20 cellular contexts compared by ENCODE assay signal in the genomic region with DNA sequence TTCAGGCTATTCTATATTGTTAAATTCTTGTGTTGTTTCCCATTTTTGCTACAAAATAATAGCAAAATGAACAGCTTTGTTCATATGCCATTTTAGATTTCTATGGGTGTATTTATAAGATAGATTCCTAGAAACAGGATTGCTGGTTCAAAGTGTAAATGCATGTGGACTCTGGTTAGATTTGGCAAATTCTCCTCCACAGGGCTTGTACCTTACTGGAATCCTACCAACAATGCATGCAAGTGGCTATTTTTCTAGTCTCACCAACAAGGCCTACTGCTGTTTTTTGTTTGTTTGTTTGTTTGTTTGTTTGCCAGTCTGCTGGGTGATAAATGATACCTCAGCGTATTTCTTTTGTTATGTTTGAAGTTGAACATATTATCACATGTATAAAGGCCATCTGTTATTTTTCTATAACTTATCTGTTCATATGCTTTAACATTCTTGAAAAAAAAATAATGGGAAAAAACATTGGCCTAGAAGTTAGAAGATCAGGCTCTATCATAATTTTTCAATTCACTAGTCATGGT.
DNase-seq lines count a peak whose midpoint lies in the region; ATAC-seq, FAIRE-seq and TF ChIP-seq lines count a peak whose summit lies in the region.
"Had no signal": no experiment of that assay in that cellular context is flagged by ENCODE, and none has a peak within 500 bp of the region (broad histone marks: within the 10 kb centered on the region; RNA-seq: fewer than 3 reads in every experiment).

No MANE protein-coding gene starts in this region.

- H3K18ac ChIP-seq in IMR-90 (ENCODE audit: low read depth, low read length), result no peak overlapping the region

- H3K27me3 ChIP-seq in IMR-90 (ENCODE audit: control insufficient read depth, insufficient read depth, low read length) (no peaks in the 10 kb centered on the region), GM12878 (replicated peaks in 1 of 2; ENCODE audit: control insufficient read depth in 2 of 2, insufficient read depth in 2 of 2, low read length in 1 of 2) (no peaks in the 10 kb centered on the region), HepG2 (ENCODE audit: control insufficient read depth in 1 of 2, insufficient read depth in 2 of 2, low read length in 2 of 2) (no peaks in the 10 kb centered on the region)
- H3K27me3 ChIP-seq: BLaER1 had no signal

- H4K5ac ChIP-seq in IMR-90 (ENCODE audit: low read depth, low read length), result no peak overlapping the region

- in situ Hi-C loops in IMR-90 (cut with MboI; ENCODE audit: low sequenced_read_pairs), result no loop called here
- in situ Hi-C loops in GM12878 (cut with MboI), result no loop called here
- in situ Hi-C loops in HepG2 (cut with HindIII; ENCODE audit: extremely low pct_ligation_motif_present, low pct_unique_long_range_greater_than_20kb), result no loop called here

- H3K4me3 ChIP-seq in IMR-90 (ENCODE audit: insufficient read depth, low read depth, low read length), result no peak overlapping the region
- H3K4me3 ChIP-seq in GM12878, result no peak overlapping the region
- H3K4me3 ChIP-seq in HepG2 (replicated peaks in 1 of 3; ENCODE audit: insufficient read depth in 1 of 3, low read depth in 2 of 3, low read length in 3 of 3), result no peak overlapping the region
- H3K4me3 ChIP-seq: BLaER1, GM23248 had no signal

- no peak for TF ChIP-seq POLR2A in IMR-90 (IDR thresholded peaks at IDR 0.05; ENCODE audit: low read depth, low read length)
- TF ChIP-seq POLR2A in GM12878 (IDR thresholded peaks at IDR 0.05; ENCODE audit: low read depth, low read length), result no peak
- no peak for TF ChIP-seq POLR2A in HepG2 (IDR thresholded peaks at IDR 0.05; ENCODE audit: insufficient read depth in 1 of 2, low read depth in 2 of 2, low read length in 2 of 2)
- TF ChIP-seq POLR2A in erythroblast (IDR thresholded peaks at IDR 0.05; ENCODE audit: low read length), result no peak

- H3K4me2 ChIP-seq in IMR-90 (ENCODE audit: low read depth, low read length), result no peak overlapping the region
- no peak overlapping the region for H3K4me2 ChIP-seq in GM12878 (ENCODE audit: control insufficient read depth, insufficient read depth)
- no peak overlapping the region for H3K4me2 ChIP-seq in HepG2 (ENCODE audit: low read depth, low read length)
- H3K4me2 ChIP-seq: BLaER1 had no signal

- no peaks in the 10 kb centered on the region for H3K36me3 ChIP-seq in IMR-90 (ENCODE audit: control insufficient read depth, insufficient read depth, low read length)
- no peaks in the 10 kb centered on the region for H3K36me3 ChIP-seq in GM12878 (ENCODE audit: control insufficient read depth in 2 of 2, insufficient read depth in 2 of 2, low read length in 1 of 2)
- no peaks in the 10 kb centered on the region for H3K36me3 ChIP-seq in HepG2 (replicated peaks in 1 of 2; ENCODE audit: control insufficient read depth in 1 of 2, insufficient read depth in 2 of 2, low read length in 2 of 2)
- H3K36me3 ChIP-seq: BLaER1 had no signal

- RAD21 ChIA-PET in GM12878 (lab: Charles Lee; ENCODE audit: unreplicated experiment), result no interaction called here

- H3K4me1 ChIP-seq in IMR-90 (ENCODE audit: control insufficient read depth, insufficient read depth, low read length) (no peaks in the 10 kb centered on the region), GM12878 (ENCODE audit: control insufficient read depth, insufficient read depth, low read length) (no peaks in the 10 kb centered on the region), HepG2 (ENCODE audit: insufficient read depth, low read length) (peaks cover 35% of the 10 kb centered on the region)

- TF ChIP-seq CTCF in IMR-90 (conservative IDR thresholded peaks at IDR 0.05; ENCODE audit: low read depth, low read length), result no peak
- no peak for TF ChIP-seq CTCF in GM12878 (IDR thresholded peaks at IDR 0.05 in 2 of 3, conservative IDR thresholded peaks at IDR 0.05 in 1 of 3; ENCODE audit: control insufficient read depth in 2 of 3, extremely low read depth in 1 of 3, insufficient read depth in 1 of 3, low read depth in 3 of 3, low read length in 3 of 3)
- TF ChIP-seq CTCF in HepG2 (CRISPR knock-in tag; IDR thresholded peaks at IDR 0.05), result no peak
- TF ChIP-seq CTCF in GM10266 (IDR thresholded peaks at IDR 0.05; ENCODE audit: control insufficient read depth, insufficient read depth, low read depth, missing control alignments), result no peak

- H2AK9ac ChIP-seq in IMR-90 (replicated peaks; ENCODE audit: low read depth, low read length, poor library complexity), result no peak overlapping the region

- no peaks in the 10 kb centered on the region for H3K9me3 ChIP-seq in IMR-90 (ENCODE audit: control insufficient read depth, insufficient read depth, low read length)
- H3K9me3 ChIP-seq in GM12878 (replicated peaks; ENCODE audit: control insufficient read depth, insufficient read depth, low read length), result no peaks in the 10 kb centered on the region; the same call in 2 of the 3 replicates
- H3K9me3 ChIP-seq in HepG2 (ENCODE audit: low read length), result no peaks in the 10 kb centered on the region
- H3K9me3 ChIP-seq: BLaER1 had no signal

- TF ChIP-seq RAD21 in IMR-90 (IDR thresholded peaks at IDR 0.05; ENCODE audit: low read length) (no peak), GM12878 (IDR thresholded peaks at IDR 0.05; ENCODE audit: insufficient read depth, low read depth, low read length) (no peak), HepG2 (CRISPR knock-in tag; IDR thresholded peaks at IDR 0.05) (no peak)

- DNase-seq in IMR-90 (no peak), GM12878 (ENCODE audit: low read depth, low spot score) (no peak), HepG2 (ENCODE audit: low spot score) (no peak), erythroblast (lab: John Stamatoyannopoulos, UW) (no peak), GM10266 (ENCODE audit: extremely low spot score) (no peak)
- DNase-seq: Caco-2; CD4-positive, CD25-positive, alpha-beta regulatory T cell; CD8-positive, alpha-beta T cell; DMS153; DND-41; GM23248; H7; HCEC 1CT had no signal

- H2BK15ac ChIP-seq in IMR-90 (ENCODE audit: low read depth, low read length), result no peak overlapping the region

- SMC1A ChIA-PET in GM12878 (lab: Charles Lee; ENCODE audit: uncharacterized antibody, unreplicated experiment), result interaction anchor here (1.5 kb wide), 1 partner anchor 25 kb away, joined by 3 read pairs; no protein-coding TSS in a partner anchor

- POLR2A ChIA-PET in IMR-90 (lab: Charles Lee; ENCODE audit: unreplicated experiment), result no interaction called here
- POLR2A ChIA-PET in GM12878 (lab: Charles Lee), result no interaction called here
- POLR2A ChIA-PET in HepG2 (lab: Yijun Ruan, JAX), result no interaction called here

- H2BK120ac ChIP-seq in IMR-90 (ENCODE audit: low read depth, low read length), result no peak overlapping the region

- CTCF ChIA-PET in IMR-90 (lab: Yijun Ruan, JAX) (no interaction called here), GM12878 (lab: Yijun Ruan, JAX) (no interaction called here), HepG2 (lab: Yijun Ruan, JAX; ENCODE audit: low intra/inter-chr PET ratio, low total read pairs) (no interaction called here)

- no peaks in the 10 kb centered on the region for H3K79me1 ChIP-seq in IMR-90 (ENCODE audit: low read depth in 1 of 2, low read length in 2 of 2)

- H2BK5ac ChIP-seq in IMR-90 (ENCODE audit: low read depth, low read length, poor library complexity, severe bottlenecking), result no peak overlapping the region

- no peak overlapping the region for H3K4ac ChIP-seq in IMR-90 (ENCODE audit: low read depth, low read length)

- no peak overlapping the region for H2BK20ac ChIP-seq in IMR-90 (ENCODE audit: low read depth, low read length)

- no peak overlapping the region for H3K9ac ChIP-seq in IMR-90 (ENCODE audit: low read depth, low read length)
- no peak overlapping the region for H3K9ac ChIP-seq in GM12878 (ENCODE audit: control insufficient read depth, insufficient read depth, low read length)
- no peak overlapping the region for H3K9ac ChIP-seq in HepG2 (ENCODE audit: insufficient read depth, low read depth, low read length)
- H3K9ac ChIP-seq: BLaER1, GM23248 had no signal

- no peak overlapping the region for H4K8ac ChIP-seq in IMR-90 (ENCODE audit: low read depth in 2 of 2, low read length in 2 of 2)

- H4K20me1 ChIP-seq in IMR-90 (ENCODE audit: insufficient read depth, low read length) (no peaks in the 10 kb centered on the region), GM12878 (ENCODE audit: control insufficient read depth, insufficient read depth) (no peaks in the 10 kb centered on the region), HepG2 (ENCODE audit: insufficient read depth, low read length) (no peaks in the 10 kb centered on the region)
- H4K20me1 ChIP-seq: BLaER1 had no signal

- no peak overlapping the region for H2AFZ ChIP-seq in IMR-90 (replicated peaks; ENCODE audit: low read length, poor library complexity)
- H2AFZ ChIP-seq in GM12878 (ENCODE audit: control insufficient read depth, low read depth, low read length), result no peak overlapping the region
- H2AFZ ChIP-seq in HepG2 (ENCODE audit: low read length), result no peak overlapping the region

- intact Hi-C loops in IMR-90 (cut with micrococcal nuclease) (loop anchor here (5.0 kb wide), 1 partner anchor 39 kb away; no protein-coding TSS in a partner anchor), GM12878 (cut with micrococcal nuclease; ENCODE audit: unreplicated experiment) (no loop called here), HepG2 (cut with micrococcal nuclease; ENCODE audit: unreplicated experiment) (no loop called here)

- H3K79me2 ChIP-seq in GM12878 (ENCODE audit: control insufficient read depth, insufficient read depth, low read length) (no peaks in the 10 kb centered on the region), HepG2 (ENCODE audit: insufficient read depth, low read length) (no peaks in the 10 kb centered on the region)

- BruUV-seq in IMR-90 (replicated peaks; lab: Mats Ljungman, UMichigan), result no TSS peak
- BruUV-seq in GM12878 (replicated peaks; lab: Mats Ljungman, UMichigan), result no TSS peak
- no TSS peak for BruUV-seq in HepG2 (replicated peaks; lab: Mats Ljungman, UMichigan)

- no peak overlapping the region for H3K23ac ChIP-seq in IMR-90 (ENCODE audit: low read depth, low read length)

- dilution Hi-C loops in IMR-90 (cut with HindIII; ENCODE audit: low sequenced_read_pairs, unreplicated experiment), result no loop called here

- FAIRE-seq in GM12878 (lab: Jason Lieb, UNC) (peak; percentile 13), HepG2 (lab: Jason Lieb, UNC) (no peak)
- FAIRE-seq: G401.6, GM12891, GM19239, H1 had no signal

- H4K91ac ChIP-seq in IMR-90 (ENCODE audit: insufficient read depth, low read depth, low read length), result no peak overlapping the region

- no CpG with 5 or more reads among the region's 1 CpG for WGBS in IMR-90 (ENCODE audit: extremely low coverage in 2 of 2, insufficient read length in 1 of 2), 2 experiments
- 40% methylated on average over 1 of the region's 1 CpG for WGBS in GM12878 (ENCODE audit: insufficient coverage, insufficient replicate concordance, low lambda C conversion rate, missing lambda C conversion rate)
- 98% methylated on average over 1 of the region's 1 CpG for WGBS in HepG2 (ENCODE audit: low lambda C conversion rate)

- no peak overlapping the region for H3K14ac ChIP-seq in IMR-90 (replicated peaks; ENCODE audit: low read depth, low read length)

- H3K9me1 ChIP-seq in IMR-90 (ENCODE audit: insufficient read depth, low read length), result no peaks in the 10 kb centered on the region

- TF ChIP-seq EP300 in GM12878 (IDR thresholded peaks at IDR 0.05; ENCODE audit: borderline replicate concordance in 1 of 2, control insufficient read depth in 1 of 2, low read depth in 2 of 2, low read length in 2 of 2) (no peak), HepG2 (IDR thresholded peaks at IDR 0.05; ENCODE audit: low read depth in 2 of 2, low read length in 2 of 2) (no peak), HepG2 (CRISPR knock-in tag; IDR thresholded peaks at IDR 0.05; ENCODE audit: borderline replicate concordance) (no peak)

- no peak overlapping the region for H3K56ac ChIP-seq in IMR-90 (ENCODE audit: extremely low read depth, insufficient read depth, low read length)

- H3K27ac ChIP-seq in IMR-90 (ENCODE audit: insufficient read depth, low read length) (no peak overlapping the region), GM12878 (ENCODE audit: control insufficient read depth, insufficient read depth) (no peak overlapping the region), HepG2 (ENCODE audit: extremely low read length, insufficient read depth, low read length) (no peak overlapping the region)
- H3K27ac ChIP-seq: BLaER1, C4-2B, GM23248 had no signal

- ATAC-seq in IMR-90 (ENCODE audit: low read depth) (no peak), GM12878 (no peak), HepG2 (no peak), GM18909 (IDR thresholded peaks at IDR 0.05; ENCODE audit: poor library complexity, unreplicated experiment) (no peak)
- ATAC-seq: CD8-positive, alpha-beta T cell had no signal

- no peak overlapping the region for H2AK5ac ChIP-seq in IMR-90 (ENCODE audit: low read depth, low read length)
